ENCODE assay signal across 11 cellular contexts in the genomic region with DNA sequence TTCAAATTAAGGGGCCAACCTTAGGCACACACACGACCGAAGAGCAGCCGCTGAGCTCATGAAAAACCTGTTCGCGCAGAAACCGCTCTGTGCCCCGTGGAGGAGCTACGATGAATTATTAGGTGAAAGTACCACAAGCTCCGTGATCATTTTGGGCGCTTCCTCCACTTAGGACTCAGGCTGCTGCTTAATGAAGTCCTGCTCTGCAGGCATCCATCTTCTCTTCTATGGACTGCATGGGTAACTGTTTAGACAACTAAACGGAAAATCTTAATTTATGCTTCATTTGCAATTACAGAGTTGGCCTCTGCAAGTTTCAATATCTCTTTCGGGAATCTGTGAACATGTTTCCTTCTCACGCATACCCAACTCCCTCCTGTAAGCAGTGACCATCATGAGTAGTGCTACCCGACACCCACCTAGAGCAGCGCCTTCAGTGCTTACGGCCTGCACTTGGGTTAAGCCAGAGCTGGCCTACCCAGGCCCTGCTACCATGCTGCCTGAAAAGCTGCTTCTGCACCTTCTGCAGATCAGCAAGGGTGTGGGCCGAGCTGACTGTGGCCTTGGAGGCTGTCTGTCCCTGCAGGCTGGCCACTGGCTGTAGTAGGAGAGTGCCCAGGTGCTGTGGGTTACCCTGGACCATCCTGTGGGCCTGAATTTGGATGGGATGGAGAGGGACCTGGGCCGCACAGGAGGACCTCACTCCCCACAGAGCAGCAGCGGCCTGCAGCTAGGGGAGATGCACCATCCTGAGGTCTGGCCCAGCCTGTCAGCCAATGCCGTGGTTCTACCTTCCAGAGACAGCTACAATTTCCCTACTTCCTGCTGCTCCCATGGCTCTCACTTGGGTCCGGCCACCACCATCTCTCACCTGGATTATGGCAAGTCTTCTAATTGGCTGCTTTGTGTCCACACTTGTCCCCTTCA. TPM values are rescaled to one million over a fixed set of nuclear protein-coding genes. Genes with fewer than 3 reads are reported as not detected.
A peak's percentile ranks its signal among the peaks of the same experiment; 100 is the strongest.
DNase-seq lines count a peak whose midpoint lies in the region; ATAC-seq, FAIRE-seq and TF ChIP-seq lines count a peak whose summit lies in the region.
"Had no signal": no experiment of that assay in that cellular context is flagged by ENCODE, and none has a peak within 500 bp of the region (broad histone marks: within the 10 kb centered on the region; RNA-seq: fewer than 3 reads in every experiment).

No MANE protein-coding gene starts in this region.

- H2AFZ ChIP-seq in K562 (ENCODE audit: low read depth, low read length) = no peak overlapping the region

- peaks cover 0 to 5% (median 2%) of the 10 kb centered on the region in 3 donors for H3K27me3 Mint-ChIP-seq in immature natural killer cell (ENCODE audit: low read depth in 3 of 3)
- H3K27me3 Mint-ChIP-seq: T-helper 17 cell had no signal

- no peaks in the 10 kb centered on the region for H3K27me3 ChIP-seq in K562 (ENCODE audit: control insufficient read depth in 2 of 2, insufficient read depth in 2 of 2, low read length in 2 of 2)

- H3K9me1 ChIP-seq in K562 (ENCODE audit: control insufficient read depth, insufficient read depth, low read length) = no peaks in the 10 kb centered on the region

- no peak overlapping the region for H3K27ac ChIP-seq in K562 (ENCODE audit: extremely low read depth, low read depth, low read length)

- no peak overlapping the region for H3K4me2 ChIP-seq in K562 (ENCODE audit: insufficient read depth, low read length)

- no peak overlapping the region for H3K4me3 ChIP-seq in K562

- H3K4me1 ChIP-seq in K562 (replicated peaks in 1 of 2; ENCODE audit: control insufficient read depth in 2 of 2, insufficient read depth in 2 of 2, low read length in 2 of 2) = peaks cover 19 to 20% of the 10 kb centered on the region in 2 experiments; a peak in 4 of 5 replicates

- TF ChIP-seq POLR2A in K562 (conservative IDR thresholded peaks at IDR 0.05) = no peak

- 0 out of 2 replicates have a peak, but pooled peaks cover 10% of the 10 kb centered on the region for H4K20me1 ChIP-seq in K562 (replicated peaks; ENCODE audit: control insufficient read depth, insufficient read depth, low read length)

- BruUV-seq in K562 (replicated peaks; lab: Mats Ljungman, UMichigan) = no TSS peak

- peaks cover 3 to 8% of the 10 kb centered on the region in 2 donors for H3K4me1 Mint-ChIP-seq in immature natural killer cell

- 81% methylated on average over 21 of the region's 21 CpGs for WGBS in K562 (ENCODE audit: insufficient coverage, low coverage, missing lambda C conversion rate)

- no peaks in the 10 kb centered on the region for H3K9me3 Mint-ChIP-seq in immature natural killer cell

- no peak for TF ChIP-seq RAD21 in K562 (CRISPR knock-in tag; conservative IDR thresholded peaks at IDR 0.05 in 1 of 2, IDR thresholded peaks at IDR 0.05 in 1 of 2)

- no peak overlapping the region for H3K9ac ChIP-seq in K562 (ENCODE audit: insufficient read depth in 1 of 2, low read depth in 2 of 2, low read length in 2 of 2)

- in situ Hi-C loops in GM13977 (cut with MboI; ENCODE audit: low pct_unique_long_range_greater_than_20kb, low sequenced_read_pairs, unreplicated experiment) (no loop called here), K562 (cut with MboI) (no loop called here)

- TF ChIP-seq EP300 in K562 (IDR thresholded peaks at IDR 0.05; ENCODE audit: low read length) = no peak

- TF ChIP-seq CTCF in GM13977 (IDR thresholded peaks at IDR 0.05; ENCODE audit: extremely low read depth, insufficient read depth, missing control alignments) (no peak), K562 (IDR thresholded peaks at IDR 0.05 in 2 of 3, conservative IDR thresholded peaks at IDR 0.05 in 1 of 3; ENCODE audit: insufficient read depth in 2 of 3, low read depth in 1 of 3, low read length in 3 of 3) (no peak)

- H3K4me3 Mint-ChIP-seq in immature natural killer cell = no peak overlapping the region
- H3K4me3 Mint-ChIP-seq: T-helper 17 cell had no signal

- CTCF ChIA-PET in HEK293T (lab: Yijun Ruan, JAX) = interaction anchor here (0.6 to 1.0 kb wide), 4 partner anchors 9 to 194 kb away, joined by 3 to 4 read pairs (median 4); no protein-coding TSS in a partner anchor
- CTCF ChIA-PET in K562 (lab: Yijun Ruan, JAX; ENCODE audit: low intra/inter-chr PET ratio) = no interaction called here

- POLR2A ChIA-PET in HEK293T (lab: Yijun Ruan, JAX) = interaction anchor here (0.8 to 1.3 kb wide), 4 partner anchors 19 to 50 kb away, joined by 3 to 4 read pairs (median 3); no protein-coding TSS in a partner anchor
- POLR2A ChIA-PET in K562 (lab: Yijun Ruan, JAX) = interaction anchor here (1.3 to 1.5 kb wide), 2 partner anchors 16 to 26 kb away, joined by 3 read pairs; no protein-coding TSS in a partner anchor

- H3K79me2 ChIP-seq in K562 (ENCODE audit: control insufficient read depth, insufficient read depth, low read length) = peaks cover 3% of the 10 kb centered on the region; the same call in 1 of the 3 replicates

- H3K9me3 ChIP-seq in K562 (replicated peaks; ENCODE audit: control insufficient read depth, insufficient read depth, low read depth, low read length) = no peaks in the 10 kb centered on the region

- intact Hi-C loops in K562 (cut with micrococcal nuclease) = no loop called here

- no peaks in the 10 kb centered on the region for H3K36me3 ChIP-seq in K562 (ENCODE audit: control insufficient read depth, insufficient read depth, low read length)

- DNase-seq in GM13977 (ENCODE audit: low spot score) = peak; percentile 41
- peak; percentile 67 for DNase-seq in HEK293T (ENCODE audit: extremely low spot score)
- DNase-seq in K562 (ENCODE audit: extremely low read depth in 1 of 4, low spot score in 3 of 4) = no peak
- DNase-seq in retina = peak; percentile 26
- DNase-seq in OCI-M1 (lab: John Stamatoyannopoulos, UW) = no peak
- no peak for DNase-seq in immature natural killer cell
- DNase-seq: activated T-cell treated with anti-CD3 and anti-CD28 coated beads, Interleukin-2, amount 50 U/mL, for 1 hour; NCI-H2227 treated with DMSO at 0.1 percent for 48 hours; T-helper 17 cell had no signal

- H3K36me3 Mint-ChIP-seq in immature natural killer cell = peaks cover 0 to 1% (median 0%) of the 10 kb centered on the region in 3 donors

- ATAC-seq in K562 (no peak), HG03469 (IDR thresholded peaks at IDR 0.05; ENCODE audit: unreplicated experiment) (no peak), HG03108 (IDR thresholded peaks at IDR 0.05; ENCODE audit: unreplicated experiment) (no peak)

- no peak overlapping the region for H3K27ac Mint-ChIP-seq in immature natural killer cell

- FAIRE-seq in K562 (lab: Jason Lieb, UNC) = no peak

TF ChIP-seq in HEK293T, 16 proteins besides CTCF, POLR2A, EP300 and RAD21:
- TF ChIP-seq ARNT (IDR thresholded peaks at IDR 0.05) = peak; percentile 93
- TF ChIP-seq CTBP1 (IDR thresholded peaks at IDR 0.05; ENCODE audit: borderline replicate concordance) = 0 out of 2 replicates have a peak, but pooled peaks have one; percentile 11
- TF ChIP-seq SP1 (IDR thresholded peaks at IDR 0.05) = no peak

TF ChIP-seq in K562, 482 proteins besides CTCF, POLR2A, EP300 and RAD21:
- TF ChIP-seq, protein P1, sequence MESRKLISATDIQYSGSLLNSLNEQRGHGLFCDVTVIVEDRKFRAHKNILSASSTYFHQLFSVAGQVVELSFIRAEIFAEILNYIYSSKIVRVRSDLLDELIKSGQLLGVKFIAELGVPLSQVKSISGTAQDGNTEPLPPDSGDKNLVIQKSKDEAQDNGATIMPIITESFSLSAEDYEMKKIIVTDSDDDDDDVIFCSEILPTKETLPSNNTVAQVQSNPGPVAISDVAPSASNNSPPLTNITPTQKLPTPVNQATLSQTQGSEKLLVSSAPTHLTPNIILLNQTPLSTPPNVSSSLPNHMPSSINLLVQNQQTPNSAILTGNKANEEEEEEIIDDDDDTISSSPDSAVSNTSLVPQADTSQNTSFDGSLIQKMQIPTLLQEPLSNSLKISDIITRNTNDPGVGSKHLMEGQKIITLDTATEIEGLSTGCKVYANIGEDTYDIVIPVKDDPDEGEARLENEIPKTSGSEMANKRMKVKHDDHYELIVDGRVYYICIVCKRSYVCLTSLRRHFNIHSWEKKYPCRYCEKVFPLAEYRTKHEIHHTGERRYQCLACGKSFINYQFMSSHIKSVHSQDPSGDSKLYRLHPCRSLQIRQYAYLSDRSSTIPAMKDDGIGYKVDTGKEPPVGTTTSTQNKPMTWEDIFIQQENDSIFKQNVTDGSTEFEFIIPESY (CRISPR knock-in tag; IDR thresholded peaks at IDR 0.05) = peak; percentile 8; the same call in 1 of the 2 replicates
- TF ChIP-seq SMARCE1 (IDR thresholded peaks at IDR 0.05) = no peak
TF ChIP-seq in K562: peak in this region for 1.

RNA-seq across cellular contexts. Expression of a gene that starts 36.0 kb away (rescaled TPM):
- 34.3 and 48.1 TPM in 2 replicates for total RNA-seq in K562 (2011; cell fraction: chromatin; rRNA removed; ENCODE audit: low replicate concordance)
- 27.5 and 29.5 TPM in 2 replicates for total RNA-seq in K562 (2011; cell fraction: nucleolus; rRNA removed)
- total RNA-seq in K562 (2011; cell fraction: nucleoplasm; rRNA removed) = 23.2 and 24.7 TPM in 2 replicates
- total RNA-seq in K562 (2014; rRNA removed) (3.6 and 6.3 TPM in 2 replicates), K562 (2014; rRNA removed; fragmentation: Illumina TruSeq; extraction: Trizol) (6.6 and 8.4 TPM in 2 replicates), K562 (2015; rRNA removed; fragmentation: Illumina TruSeq; extraction: Trizol) (9.2 and 9.6 TPM in 2 replicates), K562 (2021) (24.5 and 25.0 TPM in 2 replicates)
- polyA plus RNA-seq in K562 (2011; rRNA removed) (32.7 and 34.2 TPM in 2 replicates), K562 (2014; fragmentation: Illumina TruSeq; extraction: Trizol) (19.4 and 20.7 TPM in 2 replicates), K562 (2014; fragmentation: Nextera tagmentation; extraction: Ambion mirVana) (1 to 10 TPM in 1 of 2 experiments, under 1 TPM in 1; 0.65 to 2.2 TPM), K562 (2014; rRNA removed) (16.4 and 18.3 TPM in 2 replicates), immature natural killer cell (1 to 10 TPM; 4.7 to 6.1 (median 4.8) TPM)
- 30.5 and 36.3 TPM in 2 replicates for polyA plus RNA-seq in K562 (2011; cell fraction: cytosol; rRNA removed)
- 18.5 and 19.3 TPM in 2 replicates for polyA plus RNA-seq in K562 (2011; cell fraction: nucleus; rRNA removed)
- 18.1 and 31.2 TPM in 2 replicates for polyA plus RNA-seq in K562 (2012)
- polyA minus RNA-seq in K562 (2011; rRNA and poly(A)+ RNA removed) = 30.0 and 50.8 TPM in 2 replicates
- 22.2 and 27.2 TPM in 2 replicates for polyA minus RNA-seq in K562 (2011; cell fraction: cytosol; rRNA and poly(A)+ RNA removed)
- polyA minus RNA-seq in K562 (2011; cell fraction: nucleus; rRNA and poly(A)+ RNA removed) = 6.3 and 10.7 TPM in 2 replicates

Comparison
In these comparisons a context has a peak if more than half of its experiments do, and no peak if none do; other contexts are left out.
1. DNase-seq: peak in GM13977 (single experiment), HEK293T (single experiment) and retina (single experiment); none in K562 (0 of 4), OCI-M1 (single experiment) and immature natural killer cell (0 of 3).